9 cellular contexts compared by ENCODE assay signal in the genomic region with DNA sequence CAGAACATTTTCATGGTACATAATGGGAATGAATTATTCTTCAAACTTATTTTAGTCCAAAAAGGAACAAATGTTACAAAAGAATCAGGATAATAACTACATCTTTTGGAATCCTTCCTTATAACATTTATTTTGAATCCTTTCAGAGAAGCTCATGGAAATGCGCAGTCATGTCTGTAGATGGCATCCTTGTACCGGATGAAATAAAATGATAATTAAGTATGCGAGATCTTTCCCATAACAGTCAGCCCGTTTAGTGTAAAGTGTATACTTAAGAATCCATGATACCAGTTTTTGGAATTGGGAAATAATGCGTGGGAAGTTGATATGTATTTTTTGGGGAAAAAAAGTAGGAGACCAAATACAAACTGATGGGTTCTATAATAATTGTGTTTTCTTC.
DNase-seq lines count a peak whose midpoint lies in the region; ATAC-seq and TF ChIP-seq lines count a peak whose summit lies in the region.
"Had no signal": no experiment of that assay in that cellular context is flagged by ENCODE, and none has a peak within 500 bp of the region (broad histone marks: within the 10 kb centered on the region; RNA-seq: fewer than 3 reads in every experiment).

No MANE protein-coding gene starts in this region.

- no peak overlapping the region for H3K27ac ChIP-seq in neural progenitor cell

- no peaks in the 10 kb centered on the region for H3K4me1 ChIP-seq in neural progenitor cell

- no peak for DNase-seq in GM13977 (ENCODE audit: low spot score)
- DNase-seq in NCI-H460 (ENCODE audit: extremely low read depth, low read depth): peak; percentile 13
- DNase-seq in T47D (ENCODE audit: low read depth in 1 of 2, low spot score in 1 of 2): peak; percentile 1 to 57
- DNase-seq in neural progenitor cell (ENCODE audit: low spot score): no peak
- DNase-seq in NCI-H2029 (lab: John Stamatoyannopoulos, UW): no peak
- DNase-seq in activated naive CD4-positive, alpha-beta T cell treated with anti-CD3 and anti-CD28 coated beads, Interleukin-2, amount 10 ng/mL, durations not matched to agents 7 days and 5 days: no peak
- DNase-seq in UCSD-AML1 (lab: John Stamatoyannopoulos, UW; ENCODE audit: unreplicated experiment): no peak

- no peaks in the 10 kb centered on the region for H3K79me2 ChIP-seq in neural progenitor cell (ENCODE audit: low read depth)

- CTCF ChIA-PET in activated naive CD4-positive, alpha-beta T cell treated with anti-CD3 and anti-CD28 coated beads, Interleukin-2, amount 10 ng/mL, durations not matched to agents 7 days and 5 days (lab: Charles Lee): no interaction called here

- no peaks in the 10 kb centered on the region for H3F3A ChIP-seq in neural progenitor cell (ENCODE audit: low read depth)

- no peaks in the 10 kb centered on the region for H3K9me3 ChIP-seq in neural progenitor cell (ENCODE audit: low read depth)

- no peaks in the 10 kb centered on the region for H3K27me3 ChIP-seq in neural progenitor cell

- TF ChIP-seq CTCF in GM13977 (IDR thresholded peaks at IDR 0.05; ENCODE audit: extremely low read depth, insufficient read depth, missing control alignments): peak; percentile 18
- TF ChIP-seq CTCF in neural progenitor cell (IDR thresholded peaks at IDR 0.05): peak; percentile 31

- H4K20me1 ChIP-seq in neural progenitor cell (ENCODE audit: low read depth): no peaks in the 10 kb centered on the region

- H3K27me3 Mint-ChIP-seq in neural progenitor cell (ENCODE audit: insufficient read depth, low read depth): peaks cover 2% of the 10 kb centered on the region
- no peaks in the 10 kb centered on the region for H3K27me3 Mint-ChIP-seq in activated naive CD4-positive, alpha-beta T cell treated with anti-CD3 and anti-CD28 coated beads, Interleukin-2, amount 10 ng/mL, durations not matched to agents 7 days and 5 days

- H3K4me3 ChIP-seq in neural progenitor cell: no peak overlapping the region

- no peak overlapping the region for H2AFZ ChIP-seq in neural progenitor cell (replicated peaks)

- no peaks in the 10 kb centered on the region for H3K4me1 Mint-ChIP-seq in neural progenitor cell
- H3K4me1 Mint-ChIP-seq in activated naive CD4-positive, alpha-beta T cell treated with anti-CD3 and anti-CD28 coated beads, Interleukin-2, amount 10 ng/mL, durations not matched to agents 7 days and 5 days: no peaks in the 10 kb centered on the region

- no peak overlapping the region for H3K27ac Mint-ChIP-seq in neural progenitor cell
- H3K27ac Mint-ChIP-seq in activated naive CD4-positive, alpha-beta T cell treated with anti-CD3 and anti-CD28 coated beads, Interleukin-2, amount 10 ng/mL, durations not matched to agents 7 days and 5 days: no peak overlapping the region

- H3K36me3 ChIP-seq in neural progenitor cell: no peaks in the 10 kb centered on the region

- in situ Hi-C loops in GM13977 (cut with MboI; ENCODE audit: low pct_unique_long_range_greater_than_20kb, low sequenced_read_pairs, unreplicated experiment): no loop called here
- in situ Hi-C loops in T47D (cut with HindIII; ENCODE audit: low pct_unique_long_range_greater_than_20kb, low sequenced_read_pairs): no loop called here

- no peaks in the 10 kb centered on the region for H3K36me3 Mint-ChIP-seq in neural progenitor cell
- H3K36me3 Mint-ChIP-seq in activated naive CD4-positive, alpha-beta T cell treated with anti-CD3 and anti-CD28 coated beads, Interleukin-2, amount 10 ng/mL, durations not matched to agents 7 days and 5 days: no peaks in the 10 kb centered on the region

- no peak for ATAC-seq in HG03280 (IDR thresholded peaks at IDR 0.05; ENCODE audit: unreplicated experiment)
- ATAC-seq: activated CD4-positive, CD25-positive, alpha-beta regulatory T cell treated with anti-CD3 and anti-CD28 coated beads, Interleukin-2, amount 50 U/mL, for 24 hours had no signal

- no peak overlapping the region for H3K9ac ChIP-seq in neural progenitor cell

- H3K9me3 Mint-ChIP-seq in neural progenitor cell: no peaks in the 10 kb centered on the region
- H3K9me3 Mint-ChIP-seq in activated naive CD4-positive, alpha-beta T cell treated with anti-CD3 and anti-CD28 coated beads, Interleukin-2, amount 10 ng/mL, durations not matched to agents 7 days and 5 days: no peaks in the 10 kb centered on the region

- no peak overlapping the region for H3K4me3 Mint-ChIP-seq in neural progenitor cell
- no peak overlapping the region for H3K4me3 Mint-ChIP-seq in activated naive CD4-positive, alpha-beta T cell treated with anti-CD3 and anti-CD28 coated beads, Interleukin-2, amount 10 ng/mL, durations not matched to agents 7 days and 5 days

- H3K4me2 ChIP-seq in neural progenitor cell: no peak overlapping the region

Comparison
In these comparisons a context has a peak if more than half of its experiments do, and no peak if none do; other contexts are left out.
1. DNase-seq: peak in NCI-H460 (single experiment) and T47D (2 of 2); none in GM13977 (single experiment), neural progenitor cell (single experiment), NCI-H2029 (single experiment), activated naive CD4-positive, alpha-beta T cell treated with anti-CD3 and anti-CD28 coated beads, Interleukin-2, amount 10 ng/mL, durations not matched to agents 7 days and 5 days (single experiment) and UCSD-AML1 (single experiment).